24 cellular contexts compared by ENCODE assay signal in the genomic region with DNA sequence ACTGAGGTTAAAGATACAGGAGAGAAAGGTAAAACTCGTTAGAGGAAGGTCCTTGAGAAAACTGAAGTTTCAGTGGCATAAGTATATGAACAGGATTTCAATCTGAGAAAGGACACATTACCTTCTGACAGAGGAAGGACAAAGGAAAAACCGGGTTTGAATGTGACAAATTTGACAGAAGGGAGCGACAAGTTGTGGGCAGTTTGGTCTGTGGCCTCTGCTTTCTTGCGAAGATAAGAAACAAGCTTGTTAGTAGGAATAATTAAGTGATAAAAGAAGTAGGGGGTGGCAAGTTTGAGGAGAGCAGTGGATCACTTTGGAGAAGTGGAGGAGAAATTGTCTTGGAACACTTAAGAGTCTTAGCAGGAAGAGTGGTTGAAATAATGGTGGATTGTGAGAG.
"Had no signal": no experiment of that assay in that cellular context is flagged by ENCODE, and none has a peak within 500 bp of the region (broad histone marks: within the 10 kb centered on the region; RNA-seq: fewer than 3 reads in every experiment).

No MANE protein-coding gene starts in this region.

- H3K9me3 Mint-ChIP-seq: activated CD4-positive, alpha-beta T cell treated with anti-CD3 and anti-CD28 coated beads, Interleukin-2, amount 10 ng/mL, durations not matched to agents 24 days and 14 days; activated CD8-positive, alpha-beta T cell treated with anti-CD3 and anti-CD28 coated beads for 36 hours; activated naive CD8-positive, alpha-beta T cell treated with anti-CD3 and anti-CD28 coated beads for 36 hours; activated T-cell treated with anti-CD3 and anti-CD28 coated beads, Interleukin-2, amount 50 U/mL, for 72 hours; activated T-helper 17 cell treated with anti-CD3 and anti-CD28 coated beads, Interleukin-2, amount 50 U/mL, for 72 hours had no signal

- H3K27me3 ChIP-seq: brain microvascular endothelial cell had no signal

- FAIRE-seq: K562, TTC549 had no signal

- H3K27ac Mint-ChIP-seq: activated CD4-positive, alpha-beta T cell treated with anti-CD3 and anti-CD28 coated beads, Interleukin-2, amount 10 ng/mL, durations not matched to agents 24 days and 14 days; activated CD8-positive, alpha-beta T cell treated with anti-CD3 and anti-CD28 coated beads for 36 hours; activated naive CD8-positive, alpha-beta T cell treated with anti-CD3 and anti-CD28 coated beads for 36 hours; activated T-cell treated with anti-CD3 and anti-CD28 coated beads, Interleukin-2, amount 50 U/mL, for 72 hours; activated T-helper 17 cell treated with anti-CD3 and anti-CD28 coated beads, Interleukin-2, amount 50 U/mL, for 72 hours had no signal

- H3K36me3 ChIP-seq: brain microvascular endothelial cell had no signal

- H3K4me3 Mint-ChIP-seq: activated CD4-positive, alpha-beta T cell treated with anti-CD3 and anti-CD28 coated beads, Interleukin-2, amount 10 ng/mL, durations not matched to agents 24 days and 14 days; activated CD8-positive, alpha-beta T cell treated with anti-CD3 and anti-CD28 coated beads for 36 hours; activated naive CD8-positive, alpha-beta T cell treated with anti-CD3 and anti-CD28 coated beads for 36 hours; activated T-cell treated with anti-CD3 and anti-CD28 coated beads, Interleukin-2, amount 50 U/mL, for 72 hours; activated T-helper 17 cell treated with anti-CD3 and anti-CD28 coated beads, Interleukin-2, amount 50 U/mL, for 72 hours had no signal

- DNase-seq: activated CD4-positive, alpha-beta T cell treated with anti-CD3 and anti-CD28 coated beads, Interleukin-2, amount 10 ng/mL, durations not matched to agents 24 days and 14 days; activated CD4-positive, alpha-beta T cell treated with anti-CD3 and anti-CD28 coated beads, Interleukin-2, amount 50 U/mL, for 4 hours; activated CD8-positive, alpha-beta T cell treated with anti-CD3 and anti-CD28 coated beads for 36 hours; activated effector memory CD4-positive, alpha-beta T cell treated with anti-CD3 and anti-CD28 coated beads, Interleukin-2, amount 50 U/mL, for 16 hours; activated naive CD4-positive, alpha-beta T cell; activated naive CD4-positive, alpha-beta T cell treated with anti-CD3 and anti-CD28 coated beads, Interleukin-2, amount 50 U/mL, for 16 hours; activated naive CD8-positive, alpha-beta T cell treated with anti-CD3 and anti-CD28 coated beads for 36 hours; activated T-cell treated with anti-CD3 and anti-CD28 coated beads, Interleukin-2, amount 50 U/mL, for 1 hour; activated T-cell treated with anti-CD3 and anti-CD28 coated beads, Interleukin-2, amount 50 U/mL, for 72 hours; amniotic stem cell; aorta; brain microvascular endothelial cell; central memory CD4-positive, alpha-beta T cell; NCI-H1105; NCI-H1417 treated with DMSO at 0.1 percent for 48 hours; NCI-H2029; NCI-H510A; NCI-H526; NCI-H748 treated with DMSO at 0.1 percent for 48 hours; NK-92 treated with Interleukin-12 subunit alpha and Interleukin-12 subunit beta, amount 100 ng/mL, for 24 hours; Right ventricle myocardium superior had no signal

- H3K4me3 ChIP-seq: K562 had no signal

- H3K27ac ChIP-seq: brain microvascular endothelial cell had no signal

- ATAC-seq: activated CD8-positive, alpha-beta T cell treated with anti-CD3 and anti-CD28 coated beads for 36 hours; activated T-cell treated with anti-CD3 and anti-CD28 coated beads, Interleukin-2, amount 50 U/mL, for 72 hours; activated T-helper 17 cell treated with anti-CD3 and anti-CD28 coated beads, Interleukin-2, amount 50 U/mL, for 72 hours had no signal

- H3K27me3 Mint-ChIP-seq: activated CD4-positive, alpha-beta T cell treated with anti-CD3 and anti-CD28 coated beads, Interleukin-2, amount 10 ng/mL, durations not matched to agents 24 days and 14 days; activated CD8-positive, alpha-beta T cell treated with anti-CD3 and anti-CD28 coated beads for 36 hours; activated naive CD8-positive, alpha-beta T cell treated with anti-CD3 and anti-CD28 coated beads for 36 hours; activated T-helper 17 cell treated with anti-CD3 and anti-CD28 coated beads, Interleukin-2, amount 50 U/mL, for 72 hours had no signal
